In the genomic region with DNA sequence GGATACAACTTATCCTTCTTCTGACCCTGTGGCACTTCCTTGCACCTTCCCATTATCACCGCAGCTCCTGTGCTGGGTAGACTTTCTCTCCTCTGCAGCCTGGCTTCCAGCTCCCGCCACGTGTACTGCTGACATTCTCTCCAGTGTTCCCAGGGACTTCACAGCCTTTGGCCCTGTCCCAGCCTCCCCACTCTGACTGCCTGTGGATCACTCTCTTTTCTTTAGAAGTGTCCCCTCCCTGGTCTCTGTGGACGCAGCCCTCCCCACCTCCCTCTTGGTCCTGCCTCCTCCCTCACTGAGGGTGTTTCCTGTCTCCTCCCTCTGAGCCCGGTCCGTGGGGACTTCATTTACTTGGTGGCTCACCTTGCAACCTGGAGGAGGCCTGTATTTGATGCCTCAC, we compare ENCODE assay signal across 1 cellular context.
TF ChIP-seq lines count a peak whose summit lies in the region.

No MANE protein-coding gene starts in this region.

TF ChIP-seq in GM23338, 12 proteins besides CTCF, POLR2A, EP300 and RAD21 (continued from another document):
- TF ChIP-seq, protein P1, sequence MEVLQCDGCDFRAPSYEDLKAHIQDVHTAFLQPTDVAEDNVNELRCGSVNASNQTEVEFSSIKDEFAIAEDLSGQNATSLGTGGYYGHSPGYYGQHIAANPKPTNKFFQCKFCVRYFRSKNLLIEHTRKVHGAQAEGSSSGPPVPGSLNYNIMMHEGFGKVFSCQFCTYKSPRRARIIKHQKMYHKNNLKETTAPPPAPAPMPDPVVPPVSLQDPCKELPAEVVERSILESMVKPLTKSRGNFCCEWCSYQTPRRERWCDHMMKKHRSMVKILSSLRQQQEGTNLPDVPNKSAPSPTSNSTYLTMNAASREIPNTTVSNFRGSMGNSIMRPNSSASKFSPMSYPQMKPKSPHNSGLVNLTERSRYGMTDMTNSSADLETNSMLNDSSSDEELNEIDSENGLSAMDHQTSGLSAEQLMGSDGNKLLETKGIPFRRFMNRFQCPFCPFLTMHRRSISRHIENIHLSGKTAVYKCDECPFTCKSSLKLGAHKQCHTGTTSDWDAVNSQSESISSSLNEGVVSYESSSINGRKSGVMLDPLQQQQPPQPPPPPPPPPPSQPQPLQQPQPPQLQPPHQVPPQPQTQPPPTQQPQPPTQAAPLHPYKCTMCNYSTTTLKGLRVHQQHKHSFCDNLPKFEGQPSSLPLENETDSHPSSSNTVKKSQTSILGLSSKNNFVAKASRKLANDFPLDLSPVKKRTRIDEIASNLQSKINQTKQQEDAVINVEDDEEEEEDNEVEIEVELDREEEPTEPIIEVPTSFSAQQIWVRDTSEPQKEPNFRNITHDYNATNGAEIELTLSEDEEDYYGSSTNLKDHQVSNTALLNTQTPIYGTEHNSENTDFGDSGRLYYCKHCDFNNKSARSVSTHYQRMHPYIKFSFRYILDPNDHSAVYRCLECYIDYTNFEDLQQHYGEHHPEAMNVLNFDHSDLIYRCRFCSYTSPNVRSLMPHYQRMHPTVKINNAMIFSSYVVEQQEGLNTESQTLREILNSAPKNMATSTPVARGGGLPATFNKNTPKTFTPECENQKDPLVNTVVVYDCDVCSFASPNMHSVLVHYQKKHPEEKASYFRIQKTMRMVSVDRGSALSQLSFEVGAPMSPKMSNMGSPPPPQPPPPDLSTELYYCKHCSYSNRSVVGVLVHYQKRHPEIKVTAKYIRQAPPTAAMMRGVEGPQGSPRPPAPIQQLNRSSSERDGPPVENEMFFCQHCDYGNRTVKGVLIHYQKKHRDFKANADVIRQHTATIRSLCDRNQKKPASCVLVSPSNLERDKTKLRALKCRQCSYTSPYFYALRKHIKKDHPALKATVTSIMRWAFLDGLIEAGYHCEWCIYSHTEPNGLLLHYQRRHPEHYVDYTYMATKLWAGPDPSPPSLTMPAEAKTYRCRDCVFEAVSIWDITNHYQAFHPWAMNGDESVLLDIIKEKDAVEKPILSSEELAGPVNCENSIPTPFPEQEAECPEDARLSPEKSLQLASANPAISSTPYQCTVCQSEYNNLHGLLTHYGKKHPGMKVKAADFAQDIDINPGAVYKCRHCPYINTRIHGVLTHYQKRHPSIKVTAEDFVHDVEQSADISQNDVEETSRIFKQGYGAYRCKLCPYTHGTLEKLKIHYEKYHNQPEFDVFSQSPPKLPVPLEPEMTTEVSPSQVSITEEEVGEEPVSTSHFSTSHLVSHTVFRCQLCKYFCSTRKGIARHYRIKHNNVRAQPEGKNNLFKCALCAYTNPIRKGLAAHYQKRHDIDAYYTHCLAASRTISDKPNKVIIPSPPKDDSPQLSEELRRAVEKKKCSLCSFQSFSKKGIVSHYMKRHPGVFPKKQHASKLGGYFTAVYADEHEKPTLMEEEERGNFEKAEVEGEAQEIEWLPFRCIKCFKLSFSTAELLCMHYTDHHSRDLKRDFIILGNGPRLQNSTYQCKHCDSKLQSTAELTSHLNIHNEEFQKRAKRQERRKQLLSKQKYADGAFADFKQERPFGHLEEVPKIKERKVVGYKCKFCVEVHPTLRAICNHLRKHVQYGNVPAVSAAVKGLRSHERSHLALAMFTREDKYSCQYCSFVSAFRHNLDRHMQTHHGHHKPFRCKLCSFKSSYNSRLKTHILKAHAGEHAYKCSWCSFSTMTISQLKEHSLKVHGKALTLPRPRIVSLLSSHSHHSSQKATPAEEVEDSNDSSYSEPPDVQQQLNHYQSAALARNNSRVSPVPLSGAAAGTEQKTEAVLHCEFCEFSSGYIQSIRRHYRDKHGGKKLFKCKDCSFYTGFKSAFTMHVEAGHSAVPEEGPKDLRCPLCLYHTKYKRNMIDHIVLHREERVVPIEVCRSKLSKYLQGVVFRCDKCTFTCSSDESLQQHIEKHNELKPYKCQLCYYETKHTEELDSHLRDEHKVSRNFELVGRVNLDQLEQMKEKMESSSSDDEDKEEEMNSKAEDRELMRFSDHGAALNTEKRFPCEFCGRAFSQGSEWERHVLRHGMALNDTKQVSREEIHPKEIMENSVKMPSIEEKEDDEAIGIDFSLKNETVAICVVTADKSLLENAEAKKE (CRISPR knock-in tag; IDR thresholded peaks at IDR 0.05) = no peak
- TF ChIP-seq ZNF331 (CRISPR knock-in tag; IDR thresholded peaks at IDR 0.05; ENCODE audit: low read depth) (no peak), STAT1 (IDR thresholded peaks at IDR 0.05; ENCODE audit: unreplicated experiment) (no peak), EZH2phosphoT487 (IDR thresholded peaks at IDR 0.05; ENCODE audit: unreplicated experiment) (no peak), EZH2 (IDR thresholded peaks at IDR 0.05; ENCODE audit: low read depth, unreplicated experiment) (no peak), CREB1 (CRISPR knock-in tag; IDR thresholded peaks at IDR 0.05; ENCODE audit: low read depth) (no peak), ZNF114 (CRISPR knock-in tag; IDR thresholded peaks at IDR 0.05) (no peak)
TF ChIP-seq in GM23338: peak in this region for 0.
